24 cellular contexts compared by ENCODE assay signal in genomic region chr4:54041916-54042315, GRCh38. TPM values are rescaled to one million over a fixed set of nuclear protein-coding genes. Genes with fewer than 3 reads are reported as not detected.
"Had no signal": no experiment of that assay in that cellular context is flagged by ENCODE, and none has a peak within 500 bp of the region (broad histone marks: within the 10 kb centered on the region; RNA-seq: fewer than 3 reads in every experiment).

No MANE protein-coding gene starts in this region.

- H3K4me1 Mint-ChIP-seq: nephron progenitor cell had no signal

- H3K4me3 ChIP-seq: esophagus squamous epithelium, gastroesophageal sphincter, left ventricle myocardium inferior, lower lobe of right lung, sigmoid colon, skin epidermis had no signal

- DNase-seq: effector memory CD4-positive, alpha-beta T cell; esophagus squamous epithelium; foreskin fibroblast; glutamatergic neuron; kidney; left cardiac atrium; left ventricle myocardium inferior; lower lobe of right lung; mesenchymal stem cell; midbrain; nephron progenitor cell; sigmoid colon; stimulated activated CD4-positive, alpha-beta T cell treated with anti-CD3 and anti-CD28 coated beads, Interleukin-2, amount 100 ng/mL, for 24 hours; stimulated activated CD4-positive, alpha-beta T cell treated with anti-CD3 and anti-CD28 coated beads, Interleukin-4, amount 100 ng/mL, for 4 hours; stimulated activated naive B cell treated with anti-CD40 and anti-IgM and Interleukin-4, amounts not matched to agents 10 μg/mL and 1 μg/mL and 100 μg/mL, for 72 hours; stimulated activated naive CD8-positive, alpha-beta T cell treated with anti-CD3 and anti-CD28 coated beads, Interleukin-15, amount 100 ng/mL, for 72 hours; trophoblast cell had no signal

- ATAC-seq: gastroesophageal sphincter; left cardiac atrium; lower lobe of right lung; stimulated activated naive B cell treated with anti-CD40 and anti-IgM and Interleukin-4, amounts not matched to agents 10 μg/mL and 1 μg/mL and 100 μg/mL, for 72 hours had no signal

- H3K4me1 ChIP-seq: esophagus squamous epithelium, gastroesophageal sphincter, left ventricle myocardium inferior had no signal

- H3K9me3 ChIP-seq: esophagus squamous epithelium, gastroesophageal sphincter, lower lobe of right lung, sigmoid colon had no signal

- H3K27me3 ChIP-seq: esophagus squamous epithelium, gastroesophageal sphincter, sigmoid colon had no signal

- H3K27ac Mint-ChIP-seq: nephron progenitor cell; stimulated activated naive B cell treated with anti-CD40 and anti-IgM and Interleukin-4, amounts not matched to agents 10 μg/mL and 1 μg/mL and 100 μg/mL, for 72 hours; stimulated activated naive CD8-positive, alpha-beta T cell treated with anti-CD3 and anti-CD28 coated beads, Interleukin-15, amount 100 ng/mL, for 72 hours had no signal

- H3K27me3 Mint-ChIP-seq: stimulated activated naive B cell treated with anti-CD40 and anti-IgM and Interleukin-4, amounts not matched to agents 10 μg/mL and 1 μg/mL and 100 μg/mL, for 72 hours; stimulated activated naive CD8-positive, alpha-beta T cell treated with anti-CD3 and anti-CD28 coated beads, Interleukin-15, amount 100 ng/mL, for 72 hours had no signal

- H3K4me3 Mint-ChIP-seq: nephron progenitor cell; stimulated activated naive B cell treated with anti-CD40 and anti-IgM and Interleukin-4, amounts not matched to agents 10 μg/mL and 1 μg/mL and 100 μg/mL, for 72 hours; stimulated activated naive CD8-positive, alpha-beta T cell treated with anti-CD3 and anti-CD28 coated beads, Interleukin-15, amount 100 ng/mL, for 72 hours had no signal

- H3K27ac ChIP-seq: epithelial cell of prostate, esophagus squamous epithelium, gastroesophageal sphincter, left ventricle myocardium inferior, lower lobe of right lung, sigmoid colon, skin epidermis had no signal

RNA-seq across cellular contexts. Expression of gene GSX2, which starts 58.0 kb away (rescaled TPM):
- total RNA-seq: esophagus squamous epithelium, gastroesophageal sphincter, kidney, left cardiac atrium, left ventricle myocardium inferior, lower lobe of right lung, osteoblast, pulmonary artery endothelial cell, sigmoid colon, subcutaneous adipose tissue, urinary bladder had no signal
- polyA plus RNA-seq: sigmoid colon, urinary bladder had no signal
